In genomic region chr7:55593515-55594318, GRCh38 we compare ENCODE assay signal across 8 cellular contexts. TPM values are rescaled to one million over a fixed set of nuclear protein-coding genes. Genes with fewer than 3 reads are reported as not detected.
DNase-seq lines count a peak whose midpoint lies in the region; ATAC-seq and TF ChIP-seq lines count a peak whose summit lies in the region.

No MANE protein-coding gene starts in this region.

- H3K36me3 ChIP-seq in WERI-Rb-1 (no peaks in the 10 kb centered on the region), lower lobe of right lung (no peaks in the 10 kb centered on the region)

- TF ChIP-seq CTCF in WERI-Rb-1 (IDR thresholded peaks at IDR 0.05; ENCODE audit: low read depth, low read length) (peak; percentile 95), cardiac fibroblast (IDR thresholded peaks at IDR 0.05; ENCODE audit: low read depth, low read length) (peak; percentile 82), lower lobe of right lung (IDR thresholded peaks at IDR 0.05) (peak; percentile 81)

- H3K9me3 ChIP-seq in WERI-Rb-1 (ENCODE audit: severe bottlenecking) = no peaks in the 10 kb centered on the region
- H3K9me3 ChIP-seq in lower lobe of right lung = no peaks in the 10 kb centered on the region

- H3K27ac ChIP-seq in WERI-Rb-1 (no peak overlapping the region), lower lobe of right lung (no peak overlapping the region)

- no peak overlapping the region for H3K4me3 ChIP-seq in WERI-Rb-1 (ENCODE audit: low read depth, low read length)
- no peak overlapping the region for H3K4me3 ChIP-seq in cardiac fibroblast (replicated peaks in 1 of 2; ENCODE audit: low read depth in 2 of 2, low read length in 2 of 2)
- H3K4me3 ChIP-seq in lower lobe of right lung = no peak overlapping the region

- H3K4me1 ChIP-seq in lower lobe of right lung = no peaks in the 10 kb centered on the region

- intact Hi-C loops in lower lobe of right lung (cut with DNase I) = no loop called here

- ATAC-seq in GM21576 (IDR thresholded peaks at IDR 0.05; ENCODE audit: unreplicated experiment) (peak; percentile 44), lower lobe of right lung (peak; percentile 39 to 52), GM21737 (IDR thresholded peaks at IDR 0.05; ENCODE audit: unreplicated experiment) (no peak)

- no peaks in the 10 kb centered on the region for H3K27me3 ChIP-seq in WERI-Rb-1 (ENCODE audit: insufficient read depth, low read depth, severe bottlenecking)
- peaks cover 3% of the 10 kb centered on the region for H3K27me3 ChIP-seq in lower lobe of right lung (ENCODE audit: low read depth)

- DNase-seq in DMS53 treated with DMSO at 0.1 percent for 48 hours (lab: John Stamatoyannopoulos, UW; ENCODE audit: unreplicated experiment) (peak; percentile 46), NCI-H1092 treated with DMSO at 0.1 percent for 48 hours (lab: John Stamatoyannopoulos, UW) (peak; percentile 46), WERI-Rb-1 (peak; percentile 73), cardiac fibroblast (ENCODE audit: low read depth in 2 of 2) (peak; percentile 46 to 71), lower lobe of right lung (peak; percentile 75)
- peak; percentile 50 to 52 for DNase-seq in stimulated activated CD8-positive, alpha-beta memory T cell treated with anti-CD3 and anti-CD28 coated beads, Interleukin-2, amount 100 ng/mL, for 1 hour (ENCODE audit: low read depth in 2 of 2)

RNA-seq across cellular contexts. Expression of gene VOPP1, which starts 21.4 kb away (rescaled TPM):
- total RNA-seq in lower lobe of right lung = 66.2 TPM
